ENCODE assay signal across 24 cellular contexts in the genomic region with DNA sequence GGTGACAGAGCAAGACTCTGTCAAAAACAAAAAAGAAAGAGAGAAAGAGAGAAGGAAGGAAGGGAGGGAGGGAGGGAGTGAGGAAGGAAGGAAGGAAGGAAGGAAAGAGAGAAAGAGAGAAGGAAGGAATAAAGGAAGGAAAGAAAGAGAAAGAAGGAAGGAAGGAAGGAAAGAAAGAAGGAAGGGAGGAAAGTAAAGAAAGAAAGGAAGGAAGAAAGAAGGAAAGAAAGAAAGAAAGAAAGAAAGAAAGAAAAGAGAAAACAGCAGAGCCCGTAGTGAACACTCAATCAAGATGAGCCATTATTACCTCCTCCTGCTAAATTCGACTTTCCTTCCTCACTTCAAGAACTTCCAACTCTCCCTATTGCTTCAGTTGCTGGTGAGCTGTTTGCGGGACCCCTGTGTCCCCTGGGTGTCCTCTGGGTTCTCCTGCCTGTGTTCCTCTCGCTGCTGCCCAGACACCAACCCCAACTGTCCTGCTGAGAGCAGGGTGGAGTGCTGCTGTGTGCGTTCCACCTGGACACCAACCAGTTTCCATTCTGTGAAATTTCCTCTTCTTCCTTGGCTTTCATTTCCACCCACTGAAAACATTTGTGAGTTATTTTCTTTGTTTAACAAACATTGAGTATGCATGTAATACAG.
"Had no signal": no experiment of that assay in that cellular context is flagged by ENCODE, and none has a peak within 500 bp of the region (broad histone marks: within the 10 kb centered on the region; RNA-seq: fewer than 3 reads in every experiment).

No MANE protein-coding gene starts in this region.

- H3K36me3 ChIP-seq: breast epithelium, colonic mucosa, lower lobe of right lung, thyroid gland had no signal

- H3K4me3 ChIP-seq: colonic mucosa, lower lobe of right lung, thyroid gland had no signal

- ATAC-seq: activated T-cell treated with anti-CD3 and anti-CD28 coated beads, Interleukin-2, amount 50 U/mL, for 72 hours; stimulated activated naive CD8-positive, alpha-beta T cell treated with anti-CD3 and anti-CD28 coated beads, Interleukin-15, Interleukin-2, amounts not matched to agents 100 U/mL and 50 U/mL, for 24 hours; T-helper 17 cell had no signal

- H3K4me1 ChIP-seq: colonic mucosa had no signal

- H3K4me3 Mint-ChIP-seq: activated CD4-positive, alpha-beta memory T cell treated with anti-CD3 and anti-CD28 coated beads for 36 hours; activated naive CD4-positive, alpha-beta T cell treated with anti-CD3 and anti-CD28 coated beads for 36 hours; activated naive CD8-positive, alpha-beta T cell treated with anti-CD3 and anti-CD28 coated beads, Interleukin-2, amount 10 ng/mL, durations not matched to agents 7 days and 5 days; activated T-cell treated with anti-CD3 and anti-CD28 coated beads, Interleukin-2, amount 50 U/mL, for 72 hours; naive B cell; T-helper 17 cell had no signal

- H3K36me3 Mint-ChIP-seq: activated CD4-positive, alpha-beta memory T cell treated with anti-CD3 and anti-CD28 coated beads for 36 hours; activated naive CD8-positive, alpha-beta T cell treated with anti-CD3 and anti-CD28 coated beads, Interleukin-2, amount 10 ng/mL, durations not matched to agents 7 days and 5 days had no signal

- H3K27me3 ChIP-seq: breast epithelium, colonic mucosa, thyroid gland had no signal

- H3K27me3 Mint-ChIP-seq: activated CD4-positive, alpha-beta memory T cell treated with anti-CD3 and anti-CD28 coated beads for 36 hours; activated naive CD8-positive, alpha-beta T cell treated with anti-CD3 and anti-CD28 coated beads, Interleukin-2, amount 10 ng/mL, durations not matched to agents 7 days and 5 days; naive B cell had no signal

- DNase-seq: activated CD4-positive, alpha-beta memory T cell treated with anti-CD3 and anti-CD28 coated beads for 36 hours; activated CD4-positive, alpha-beta T cell treated with anti-CD3 and anti-CD28 coated beads for 48 hours; activated CD4-positive, CD25-positive, alpha-beta regulatory T cell; activated effector memory CD4-positive, alpha-beta T cell treated with Interleukin-2 at 50 U/mL for 16 hours; activated naive CD4-positive, alpha-beta T cell treated with anti-CD3 and anti-CD28 coated beads for 36 hours; activated naive CD8-positive, alpha-beta T cell treated with anti-CD3 and anti-CD28 coated beads, Interleukin-2, amount 10 ng/mL, durations not matched to agents 7 days and 5 days; activated T-cell treated with anti-CD3 and anti-CD28 coated beads, Interleukin-2, amount 50 U/mL, for 72 hours; amniotic stem cell; colonic mucosa; foreskin fibroblast; left colon; lower lobe of right lung; mesendoderm; naive B cell; posterior cingulate gyrus; stimulated activated CD4-positive, alpha-beta T cell treated with anti-CD3 and anti-CD28 coated beads, Interleukin-12 subunit alpha, Interleukin-12 subunit beta, amount 100 ng/mL, for 4 hours; stimulated activated CD4-positive, alpha-beta T cell treated with anti-CD3 and anti-CD28 coated beads, Interleukin-4, amount 100 ng/mL, for 4 hours; stimulated activated naive CD8-positive, alpha-beta T cell treated with anti-CD3 and anti-CD28 coated beads, Interleukin-15, Interleukin-2, amounts not matched to agents 100 U/mL and 50 U/mL, for 24 hours; substantia nigra; SW 1271; T-helper 17 cell; thyroid gland had no signal

- H3K27ac ChIP-seq: colonic mucosa, epithelial cell of prostate, lower lobe of right lung, thyroid gland had no signal

- H3K9me3 ChIP-seq: breast epithelium, colonic mucosa, thyroid gland had no signal

- H3K4me1 Mint-ChIP-seq: activated naive CD8-positive, alpha-beta T cell treated with anti-CD3 and anti-CD28 coated beads, Interleukin-2, amount 10 ng/mL, durations not matched to agents 7 days and 5 days had no signal
